In the genomic region with DNA sequence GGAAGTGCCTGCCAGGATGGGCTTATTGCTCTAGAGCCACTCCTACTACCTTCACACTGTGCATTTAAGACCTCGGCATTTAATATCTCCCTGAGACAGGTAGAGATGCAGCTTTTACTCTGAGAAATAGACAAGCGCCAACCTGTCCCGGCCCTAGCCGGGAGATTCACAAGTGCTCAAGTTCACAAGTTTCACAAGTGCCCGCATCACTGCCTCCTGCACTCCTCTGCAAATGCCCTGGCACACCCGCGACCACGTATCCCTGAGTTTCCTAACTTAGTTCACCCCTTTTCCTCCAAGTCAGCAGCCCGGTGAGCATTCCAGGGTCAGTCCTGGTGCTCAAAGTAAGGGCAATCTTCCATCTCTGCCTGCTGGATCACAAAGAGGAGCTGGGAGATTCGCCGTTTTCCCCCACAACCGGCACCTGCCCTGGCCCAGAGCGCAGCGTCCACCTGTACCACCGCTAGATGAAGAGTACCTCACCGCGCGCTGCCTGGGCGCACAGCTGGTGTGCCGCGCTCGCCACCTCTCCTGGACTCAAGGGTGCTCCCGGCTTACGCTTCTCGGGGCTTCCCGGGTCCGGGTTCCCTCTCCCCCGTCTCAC, we compare ENCODE assay signal across 9 cellular contexts. TPM values are rescaled to one million over a fixed set of nuclear protein-coding genes. Genes with fewer than 3 reads are reported as not detected.
DNase-seq lines count a peak whose midpoint lies in the region; ATAC-seq, FAIRE-seq and TF ChIP-seq lines count a peak whose summit lies in the region.
"Had no signal": no experiment of that assay in that cellular context is flagged by ENCODE, and none has a peak within 500 bp of the region (broad histone marks: within the 10 kb centered on the region; RNA-seq: fewer than 3 reads in every experiment).

No MANE protein-coding gene starts in this region.

- H3K9me3 Mint-ChIP-seq in activated CD8-positive, alpha-beta T cell treated with anti-CD3 and anti-CD28 coated beads for 36 hours: no peaks in the 10 kb centered on the region

- ATAC-seq in activated CD8-positive, alpha-beta T cell treated with anti-CD3 and anti-CD28 coated beads for 36 hours: no peak
- no peak for ATAC-seq in HG02870 (IDR thresholded peaks at IDR 0.05; ENCODE audit: unreplicated experiment)

- no peak overlapping the region for H2AK5ac ChIP-seq in trophoblast cell (ENCODE audit: low read length)

- H2BK5ac ChIP-seq in trophoblast cell (ENCODE audit: low read depth, low read length, poor library complexity): no peak overlapping the region

- no peak overlapping the region for H3K4me3 ChIP-seq in trophoblast cell (ENCODE audit: low read depth, low read length)

- no peak for FAIRE-seq in H54 (lab: Jason Lieb, UNC)

- peaks cover 24% of the 10 kb centered on the region for H3K27me3 ChIP-seq in trophoblast cell (ENCODE audit: insufficient read depth, low read length)

- no peak overlapping the region for H3K27ac ChIP-seq in trophoblast cell (ENCODE audit: low read depth, low read length)

- no peak overlapping the region for H4K91ac ChIP-seq in trophoblast cell (ENCODE audit: low read depth, low read length)

- H4K8ac ChIP-seq in trophoblast cell (ENCODE audit: low read depth, low read length): no peak overlapping the region

- H3K27me3 Mint-ChIP-seq in activated CD8-positive, alpha-beta T cell treated with anti-CD3 and anti-CD28 coated beads for 36 hours: peaks cover 59% of the 10 kb centered on the region

- WGBS in trophoblast cell (ENCODE audit: extremely low coverage, insufficient coverage, insufficient read length): no CpG with 5 or more reads among the region's 28 CpGs

- intact Hi-C loops in activated CD8-positive, alpha-beta T cell treated with anti-CD3 and anti-CD28 coated beads for 36 hours (cut with micrococcal nuclease): no loop called here
- intact Hi-C loops in cardiac septum (cut with DNase I): no loop called here

- H3K36me3 Mint-ChIP-seq in activated CD8-positive, alpha-beta T cell treated with anti-CD3 and anti-CD28 coated beads for 36 hours (ENCODE audit: low read depth): no peaks in the 10 kb centered on the region

- no peak overlapping the region for H3K18ac ChIP-seq in trophoblast cell (ENCODE audit: low read length)

- CTCF ChIA-PET in activated CD8-positive, alpha-beta T cell treated with anti-CD3 and anti-CD28 coated beads for 36 hours (lab: Charles Lee): interaction anchor here (0.9 to 1.5 kb wide), 3 partner anchors 190 to 705 kb away, joined by 3 to 4 read pairs (median 4); no protein-coding TSS in a partner anchor

- H2BK120ac ChIP-seq in trophoblast cell (ENCODE audit: insufficient read depth, low read length, poor library complexity): no peak overlapping the region

- DNase-seq in D341Med (ENCODE audit: low spot score) (peak; percentile 35), cardiac septum (ENCODE audit: low spot score) (peak; percentile 70), trophoblast cell (no peak), H54 (ENCODE audit: insufficient read length, low spot score) (no peak), NCI-H446 treated with DMSO at 0.1 percent for 48 hours (lab: John Stamatoyannopoulos, UW) (no peak), globus pallidus (ENCODE audit: low spot score) (no peak)
- peak; percentile 2 for DNase-seq in activated CD8-positive, alpha-beta T cell treated with anti-CD3 and anti-CD28 coated beads for 36 hours

- TF ChIP-seq POLR2A in H54 (IDR thresholded peaks at IDR 0.05; ENCODE audit: low read depth, low read length): no peak

- peaks cover 2% of the 10 kb centered on the region for H3K9me3 ChIP-seq in trophoblast cell (ENCODE audit: insufficient read depth, low read depth, low read length)

- H4K12ac ChIP-seq in trophoblast cell (ENCODE audit: low read depth, low read length): no peak overlapping the region

- POLR2A ChIA-PET in activated CD8-positive, alpha-beta T cell treated with anti-CD3 and anti-CD28 coated beads for 36 hours (lab: Charles Lee): interaction anchor here (1.3 kb wide), 2 partner anchors 444 to 561 kb away, joined by 3 to 4 read pairs; no protein-coding TSS in a partner anchor

- H2AFZ ChIP-seq in trophoblast cell (ENCODE audit: insufficient read depth, low read length, poor library complexity): peak overlapping the region; percentile 18

- no peak overlapping the region for H3K14ac ChIP-seq in trophoblast cell (ENCODE audit: low read length)

- no peaks in the 10 kb centered on the region for H3K79me2 ChIP-seq in trophoblast cell (ENCODE audit: control insufficient read depth, insufficient read depth, low read length, poor library complexity)

- H3K36me3 ChIP-seq in trophoblast cell (ENCODE audit: control insufficient read depth in 1 of 2, insufficient read depth in 2 of 2, low read length in 2 of 2): no peaks in the 10 kb centered on the region

- H3K27ac Mint-ChIP-seq in activated CD8-positive, alpha-beta T cell treated with anti-CD3 and anti-CD28 coated beads for 36 hours: no peak overlapping the region

- no peak overlapping the region for H2BK12ac ChIP-seq in trophoblast cell (ENCODE audit: low read length)

- H3K4me1 Mint-ChIP-seq in activated CD8-positive, alpha-beta T cell treated with anti-CD3 and anti-CD28 coated beads for 36 hours (ENCODE audit: low read depth): peaks cover 10% of the 10 kb centered on the region

- no peak for TF ChIP-seq CTCF in activated CD8-positive, alpha-beta T cell treated with anti-CD3 and anti-CD28 coated beads for 36 hours (IDR thresholded peaks at IDR 0.05)

- H3K4ac ChIP-seq in trophoblast cell (ENCODE audit: low read depth, low read length): no peak overlapping the region

- no peak overlapping the region for H3K23ac ChIP-seq in trophoblast cell (ENCODE audit: low read length)

- H3K4me3 Mint-ChIP-seq in activated CD8-positive, alpha-beta T cell treated with anti-CD3 and anti-CD28 coated beads for 36 hours: peak overlapping the region; percentile 24
- H3K4me3 Mint-ChIP-seq: IgD-negative memory B cell had no signal

- H3K79me1 ChIP-seq in trophoblast cell (ENCODE audit: low read length): peaks cover 2% of the 10 kb centered on the region

- peak overlapping the region; percentile 78 for H3K4me2 ChIP-seq in trophoblast cell (ENCODE audit: low read length)

- H3K4me1 ChIP-seq in trophoblast cell (ENCODE audit: control insufficient read depth in 1 of 2, insufficient read depth in 2 of 2, low read length in 2 of 2): peaks cover 10 to 13% of the 10 kb centered on the region in 2 experiments

- no peak overlapping the region for H3K9ac ChIP-seq in trophoblast cell (ENCODE audit: low read length)

RNA-seq across cellular contexts. Expression of gene SLC38A4, which starts 5.0 kb away (rescaled TPM):
- not detected for total RNA-seq in activated CD8-positive, alpha-beta T cell treated with anti-CD3 and anti-CD28 coated beads for 36 hours
- not detected for total RNA-seq in cardiac septum
- polyA plus RNA-seq in trophoblast cell (2013): 3.2 and 3.3 TPM in 2 replicates
- polyA plus RNA-seq: IgD-negative memory B cell had no signal

Comparison
In these comparisons a context has a peak if more than half of its experiments do, and no peak if none do; other contexts are left out.
1. DNase-seq: peak in D341Med (single experiment), activated CD8-positive, alpha-beta T cell treated with anti-CD3 and anti-CD28 coated beads for 36 hours (single experiment) and cardiac septum (single experiment); none in trophoblast cell (0 of 2), H54 (single experiment), NCI-H446 treated with DMSO at 0.1 percent for 48 hours (single experiment) and globus pallidus (single experiment).